In genomic region chr2:216880509-216881184, GRCh38 we compare ENCODE assay signal across 1 cellular context.
TF ChIP-seq lines count a peak whose summit lies in the region.

No MANE protein-coding gene starts in this region.

TF ChIP-seq in K562, 482 proteins besides CTCF, POLR2A, EP300 and RAD21 (continued from another document):
- no peak for TF ChIP-seq PHF20 (IDR thresholded peaks at IDR 0.05; ENCODE audit: partially characterized antibody)
- TF ChIP-seq ZNF431 (CRISPR knock-in tag; IDR thresholded peaks at IDR 0.05) = no peak
- TF ChIP-seq PHF8 (IDR thresholded peaks at IDR 0.05; ENCODE audit: borderline replicate concordance, low read length) = peak; percentile 39; the same call in 1 of the 2 replicates
- peak; percentile 14; the same call in 1 of the 2 replicates for TF ChIP-seq HIVEP1 (CRISPR knock-in tag; IDR thresholded peaks at IDR 0.05)
- TF ChIP-seq, protein P1, sequence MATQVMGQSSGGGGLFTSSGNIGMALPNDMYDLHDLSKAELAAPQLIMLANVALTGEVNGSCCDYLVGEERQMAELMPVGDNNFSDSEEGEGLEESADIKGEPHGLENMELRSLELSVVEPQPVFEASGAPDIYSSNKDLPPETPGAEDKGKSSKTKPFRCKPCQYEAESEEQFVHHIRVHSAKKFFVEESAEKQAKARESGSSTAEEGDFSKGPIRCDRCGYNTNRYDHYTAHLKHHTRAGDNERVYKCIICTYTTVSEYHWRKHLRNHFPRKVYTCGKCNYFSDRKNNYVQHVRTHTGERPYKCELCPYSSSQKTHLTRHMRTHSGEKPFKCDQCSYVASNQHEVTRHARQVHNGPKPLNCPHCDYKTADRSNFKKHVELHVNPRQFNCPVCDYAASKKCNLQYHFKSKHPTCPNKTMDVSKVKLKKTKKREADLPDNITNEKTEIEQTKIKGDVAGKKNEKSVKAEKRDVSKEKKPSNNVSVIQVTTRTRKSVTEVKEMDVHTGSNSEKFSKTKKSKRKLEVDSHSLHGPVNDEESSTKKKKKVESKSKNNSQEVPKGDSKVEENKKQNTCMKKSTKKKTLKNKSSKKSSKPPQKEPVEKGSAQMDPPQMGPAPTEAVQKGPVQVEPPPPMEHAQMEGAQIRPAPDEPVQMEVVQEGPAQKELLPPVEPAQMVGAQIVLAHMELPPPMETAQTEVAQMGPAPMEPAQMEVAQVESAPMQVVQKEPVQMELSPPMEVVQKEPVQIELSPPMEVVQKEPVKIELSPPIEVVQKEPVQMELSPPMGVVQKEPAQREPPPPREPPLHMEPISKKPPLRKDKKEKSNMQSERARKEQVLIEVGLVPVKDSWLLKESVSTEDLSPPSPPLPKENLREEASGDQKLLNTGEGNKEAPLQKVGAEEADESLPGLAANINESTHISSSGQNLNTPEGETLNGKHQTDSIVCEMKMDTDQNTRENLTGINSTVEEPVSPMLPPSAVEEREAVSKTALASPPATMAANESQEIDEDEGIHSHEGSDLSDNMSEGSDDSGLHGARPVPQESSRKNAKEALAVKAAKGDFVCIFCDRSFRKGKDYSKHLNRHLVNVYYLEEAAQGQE (CRISPR knock-in tag; IDR thresholded peaks at IDR 0.05; ENCODE audit: low read depth) = peak; percentile 47; the same call in 1 of the 2 replicates
- peak in 1 of 2 experiments; percentile 51; a peak in 1 of 4 replicates for TF ChIP-seq RCOR1 (IDR thresholded peaks at IDR 0.05; ENCODE audit: borderline replicate concordance in 1 of 2, low read depth in 2 of 2, low read length in 2 of 2)
- TF ChIP-seq CBFA2T3 (IDR thresholded peaks at IDR 0.05) = peak; percentile 67
- TF ChIP-seq RBM22 (IDR thresholded peaks at IDR 0.05; ENCODE audit: low read depth, low read length, poor library complexity, severe bottlenecking) = no peak
- 0 out of 2 replicates have a peak, but pooled peaks have one; percentile 18 for TF ChIP-seq CREB3 (tag; conservative IDR thresholded peaks at IDR 0.05; ENCODE audit: low read depth)
- peak in 1 of 2 experiments; percentile 34 for TF ChIP-seq E2F6 (IDR thresholded peaks at IDR 0.05; ENCODE audit: borderline replicate concordance in 1 of 2, extremely low read depth in 1 of 2, insufficient read depth in 1 of 2, insufficient read length in 1 of 2, low read depth in 1 of 2, low read length in 1 of 2, poor library complexity in 1 of 2, severe bottlenecking in 1 of 2)
- TF ChIP-seq MAZ (CRISPR knock-in tag; conservative IDR thresholded peaks at IDR 0.05 in 1 of 2, IDR thresholded peaks at IDR 0.05 in 1 of 2) = peak; percentile 55 to 91; a peak in 3 of 4 replicates
- TF ChIP-seq BRD9 (IDR thresholded peaks at IDR 0.05; ENCODE audit: low read depth, partially characterized antibody) = peak; percentile 37
- no peak for TF ChIP-seq MCM2 (IDR thresholded peaks at IDR 0.05; ENCODE audit: low read depth)
- 0 out of 2 replicates have a peak, but pooled peaks have one; percentile 44 for TF ChIP-seq MTA3 (IDR thresholded peaks at IDR 0.05; ENCODE audit: borderline replicate concordance)
- TF ChIP-seq LEF1 (IDR thresholded peaks at IDR 0.05) = peak; percentile 80
- TF ChIP-seq CEBPG (CRISPR knock-in tag; IDR thresholded peaks at IDR 0.05) = peak; percentile 86; the same call in 1 of the 2 replicates
- TF ChIP-seq CEBPG (tag; conservative IDR thresholded peaks at IDR 0.05 in 1 of 2, IDR thresholded peaks at IDR 0.05 in 1 of 2) = peak; percentile 47 to 79; a peak in 3 of 4 replicates
- TF ChIP-seq PYGO2 (tag; IDR thresholded peaks at IDR 0.05) = no peak
- peak; percentile 74; the same call in 1 of the 2 replicates for TF ChIP-seq MECOM (CRISPR knock-in tag; IDR thresholded peaks at IDR 0.05)
- no peak for TF ChIP-seq KDM2B (CRISPR knock-in tag; IDR thresholded peaks at IDR 0.05)
- no peak for TF ChIP-seq NR2C1 (IDR thresholded peaks at IDR 0.05)
- TF ChIP-seq NR2C1 (tag; IDR thresholded peaks at IDR 0.05) = 0 out of 2 replicates have a peak, but pooled peaks have one; percentile 13
- peak; percentile 17; the same call in 1 of the 2 replicates for TF ChIP-seq SMARCE1 (IDR thresholded peaks at IDR 0.05)
- TF ChIP-seq ARID2 (IDR thresholded peaks at IDR 0.05) = no peak
- no peak for TF ChIP-seq ZBTB43 (CRISPR knock-in tag; IDR thresholded peaks at IDR 0.05)
- TF ChIP-seq PHB (CRISPR knock-in tag; IDR thresholded peaks at IDR 0.05) = no peak
- TF ChIP-seq ZNF589 (CRISPR knock-in tag; IDR thresholded peaks at IDR 0.05; ENCODE audit: low read depth) = peak; percentile 43; the same call in 1 of the 2 replicates
- no peak for TF ChIP-seq KLF10 (CRISPR knock-in tag; IDR thresholded peaks at IDR 0.05)
- no peak for TF ChIP-seq RFX1 (IDR thresholded peaks at IDR 0.05)
- TF ChIP-seq SMAD4 (CRISPR knock-in tag; conservative IDR thresholded peaks at IDR 0.05) = peak; percentile 58; the same call in 1 of the 2 replicates
- no peak for TF ChIP-seq GTF2A2 (tag; IDR thresholded peaks at IDR 0.05)
- no peak for TF ChIP-seq PTRF (tag; IDR thresholded peaks at IDR 0.05)
- no peak for TF ChIP-seq ILK (tag; IDR thresholded peaks at IDR 0.05; ENCODE audit: borderline replicate concordance, low read depth)
- no peak for TF ChIP-seq FOXJ3 (CRISPR knock-in tag; IDR thresholded peaks at IDR 0.05)
- no peak for TF ChIP-seq CAMTA2 (CRISPR knock-in tag; conservative IDR thresholded peaks at IDR 0.05)
- TF ChIP-seq, protein P2, sequence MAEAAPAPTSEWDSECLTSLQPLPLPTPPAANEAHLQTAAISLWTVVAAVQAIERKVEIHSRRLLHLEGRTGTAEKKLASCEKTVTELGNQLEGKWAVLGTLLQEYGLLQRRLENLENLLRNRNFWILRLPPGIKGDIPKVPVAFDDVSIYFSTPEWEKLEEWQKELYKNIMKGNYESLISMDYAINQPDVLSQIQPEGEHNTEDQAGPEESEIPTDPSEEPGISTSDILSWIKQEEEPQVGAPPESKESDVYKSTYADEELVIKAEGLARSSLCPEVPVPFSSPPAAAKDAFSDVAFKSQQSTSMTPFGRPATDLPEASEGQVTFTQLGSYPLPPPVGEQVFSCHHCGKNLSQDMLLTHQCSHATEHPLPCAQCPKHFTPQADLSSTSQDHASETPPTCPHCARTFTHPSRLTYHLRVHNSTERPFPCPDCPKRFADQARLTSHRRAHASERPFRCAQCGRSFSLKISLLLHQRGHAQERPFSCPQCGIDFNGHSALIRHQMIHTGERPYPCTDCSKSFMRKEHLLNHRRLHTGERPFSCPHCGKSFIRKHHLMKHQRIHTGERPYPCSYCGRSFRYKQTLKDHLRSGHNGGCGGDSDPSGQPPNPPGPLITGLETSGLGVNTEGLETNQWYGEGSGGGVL (CRISPR knock-in tag; IDR thresholded peaks at IDR 0.05) = no peak
- TF ChIP-seq ZNF444 (CRISPR knock-in tag; IDR thresholded peaks at IDR 0.05) = no peak
- TF ChIP-seq L3MBTL2 (IDR thresholded peaks at IDR 0.05) = peak; percentile 54; the same call in 1 of the 2 replicates
- peak; percentile 20; the same call in 1 of the 2 replicates for TF ChIP-seq TAL1 (IDR thresholded peaks at IDR 0.05)
- TF ChIP-seq PCBP1 (IDR thresholded peaks at IDR 0.05; ENCODE audit: low read depth, low read length, poor library complexity, severe bottlenecking) = no peak
- TF ChIP-seq, protein P3, sequence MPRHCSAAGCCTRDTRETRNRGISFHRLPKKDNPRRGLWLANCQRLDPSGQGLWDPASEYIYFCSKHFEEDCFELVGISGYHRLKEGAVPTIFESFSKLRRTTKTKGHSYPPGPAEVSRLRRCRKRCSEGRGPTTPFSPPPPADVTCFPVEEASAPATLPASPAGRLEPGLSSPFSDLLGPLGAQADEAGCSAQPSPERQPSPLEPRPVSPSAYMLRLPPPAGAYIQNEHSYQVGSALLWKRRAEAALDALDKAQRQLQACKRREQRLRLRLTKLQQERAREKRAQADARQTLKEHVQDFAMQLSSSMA (CRISPR knock-in tag; IDR thresholded peaks at IDR 0.05) = no peak
- TF ChIP-seq TBL1XR1 (IDR thresholded peaks at IDR 0.05; ENCODE audit: low read length in 2 of 2) = peak in 1 of 2 experiments; percentile 82; a peak in 2 of 4 replicates
- TF ChIP-seq EP400 (IDR thresholded peaks at IDR 0.05) = peak; percentile 76
- TF ChIP-seq DMBX1 (CRISPR knock-in tag; IDR thresholded peaks at IDR 0.05; ENCODE audit: borderline replicate concordance) = peak; percentile 77; the same call in 1 of the 2 replicates
- TF ChIP-seq HBP1 (CRISPR knock-in tag; IDR thresholded peaks at IDR 0.05) = no peak
- no peak for TF ChIP-seq ZNF780A (CRISPR knock-in tag; IDR thresholded peaks at IDR 0.05)
- 0 out of 2 replicates have a peak, but pooled peaks have one; percentile 38 for TF ChIP-seq MYNN (IDR thresholded peaks at IDR 0.05)
- TF ChIP-seq MYNN (CRISPR knock-in tag; IDR thresholded peaks at IDR 0.05) = no peak
- TF ChIP-seq NBN (IDR thresholded peaks at IDR 0.05; ENCODE audit: low read depth) = peak; percentile 62; the same call in 1 of the 2 replicates
- TF ChIP-seq, protein P4, sequence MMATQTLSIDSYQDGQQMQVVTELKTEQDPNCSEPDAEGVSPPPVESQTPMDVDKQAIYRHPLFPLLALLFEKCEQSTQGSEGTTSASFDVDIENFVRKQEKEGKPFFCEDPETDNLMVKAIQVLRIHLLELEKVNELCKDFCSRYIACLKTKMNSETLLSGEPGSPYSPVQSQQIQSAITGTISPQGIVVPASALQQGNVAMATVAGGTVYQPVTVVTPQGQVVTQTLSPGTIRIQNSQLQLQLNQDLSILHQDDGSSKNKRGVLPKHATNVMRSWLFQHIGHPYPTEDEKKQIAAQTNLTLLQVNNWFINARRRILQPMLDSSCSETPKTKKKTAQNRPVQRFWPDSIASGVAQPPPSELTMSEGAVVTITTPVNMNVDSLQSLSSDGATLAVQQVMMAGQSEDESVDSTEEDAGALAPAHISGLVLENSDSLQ (IDR thresholded peaks at IDR 0.05) = peak; percentile 78
- no peak for TF ChIP-seq KHSRP (IDR thresholded peaks at IDR 0.05)
- TF ChIP-seq ZNF24 (IDR thresholded peaks at IDR 0.05) = no peak
- TF ChIP-seq ZFX (CRISPR knock-in tag; IDR thresholded peaks at IDR 0.05) = peak; percentile 52; the same call in 1 of the 2 replicates
- peak; percentile 94 for TF ChIP-seq VEZF1 (CRISPR knock-in tag; IDR thresholded peaks at IDR 0.05)
- no peak for TF ChIP-seq ELF4 (CRISPR knock-in tag; IDR thresholded peaks at IDR 0.05)
- TF ChIP-seq THRAP3 (IDR thresholded peaks at IDR 0.05; ENCODE audit: borderline replicate concordance) = no peak
- peak; percentile 79 for TF ChIP-seq NCOA1 (IDR thresholded peaks at IDR 0.05; ENCODE audit: low read depth)
- TF ChIP-seq, protein P5, sequence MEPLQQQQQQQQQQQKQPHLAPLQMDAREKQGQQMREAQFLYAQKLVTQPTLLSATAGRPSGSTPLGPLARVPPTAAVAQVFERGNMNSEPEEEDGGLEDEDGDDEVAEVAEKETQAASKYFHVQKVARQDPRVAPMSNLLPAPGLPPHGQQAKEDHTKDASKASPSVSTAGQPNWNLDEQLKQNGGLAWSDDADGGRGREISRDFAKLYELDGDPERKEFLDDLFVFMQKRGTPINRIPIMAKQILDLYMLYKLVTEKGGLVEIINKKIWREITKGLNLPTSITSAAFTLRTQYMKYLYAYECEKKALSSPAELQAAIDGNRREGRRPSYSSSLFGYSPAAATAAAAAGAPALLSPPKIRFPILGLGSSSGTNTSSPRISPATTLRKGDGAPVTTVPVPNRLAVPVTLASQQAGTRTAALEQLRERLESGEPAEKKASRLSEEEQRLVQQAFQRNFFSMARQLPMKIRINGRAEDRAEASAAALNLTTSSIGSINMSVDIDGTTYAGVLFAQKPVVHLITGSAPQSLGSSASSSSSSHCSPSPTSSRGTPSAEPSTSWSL (CRISPR knock-in tag; IDR thresholded peaks at IDR 0.05; ENCODE audit: borderline replicate concordance) = 0 out of 2 replicates have a peak, but pooled peaks have one; percentile 9
- TF ChIP-seq SRSF3 (IDR thresholded peaks at IDR 0.05; ENCODE audit: insufficient read depth, low read length) = no peak
- TF ChIP-seq HNRNPL (IDR thresholded peaks at IDR 0.05; ENCODE audit: low read depth, low read length) = no peak
- peak; percentile 55; the same call in 1 of the 2 replicates for TF ChIP-seq RNF2 (IDR thresholded peaks at IDR 0.05)
